Comparison of ENCODE assay signal across 18 cellular contexts in the genomic region with DNA sequence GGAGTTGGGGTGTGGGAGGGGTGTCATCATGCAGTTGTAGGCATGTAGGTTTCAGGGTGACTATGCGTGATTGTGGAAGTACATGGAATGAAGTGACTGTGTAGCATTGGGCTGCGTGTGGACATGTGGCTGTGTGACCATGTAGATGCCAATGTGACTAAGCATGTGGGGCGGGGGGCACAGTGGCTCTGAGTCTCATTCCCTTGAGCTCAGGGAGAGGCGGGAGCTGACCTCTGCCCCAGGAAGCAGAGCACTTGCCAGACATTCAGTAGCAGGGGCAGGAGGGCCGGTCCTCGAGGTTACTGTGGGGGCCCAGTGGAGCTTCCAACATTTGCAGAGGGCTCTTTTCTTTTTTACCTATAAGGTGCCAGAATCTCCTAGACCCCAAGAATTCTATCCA.
"Had no signal": no experiment of that assay in that cellular context is flagged by ENCODE, and none has a peak within 500 bp of the region (broad histone marks: within the 10 kb centered on the region; RNA-seq: fewer than 3 reads in every experiment).

No MANE protein-coding gene starts in this region.

- H3K9me3 ChIP-seq: ovary, upper lobe of right lung had no signal

- DNase-seq: activated B cell treated with CpG ODN at 0.5 μM for 24 hours; activated CD4-positive, alpha-beta memory T cell treated with anti-CD3 and anti-CD28 coated beads, Interleukin-2, amount 10 ng/mL, durations not matched to agents 7 days and 5 days; activated CD4-positive, alpha-beta T cell treated with anti-CD3 and anti-CD28 coated beads for 48 hours; activated CD8-positive, alpha-beta memory T cell treated with anti-CD3 and anti-CD28 coated beads, Interleukin-2, amount 10 ng/mL, durations not matched to agents 7 days and 5 days; activated naive CD4-positive, alpha-beta T cell; activated naive CD8-positive, alpha-beta T cell treated with anti-CD3 and anti-CD28 coated beads for 36 hours; effector memory CD8-positive, alpha-beta T cell; foreskin keratinocyte; immature natural killer cell; kidney glomerular epithelial cell; left ventricle myocardium superior; ovary; stimulated activated CD8-positive, alpha-beta memory T cell treated with anti-CD3 and anti-CD28 coated beads, Interleukin-4, amount 100 ng/mL, for 48 hours; stimulated activated naive CD4-positive, alpha-beta T cell; upper lobe of right lung had no signal

- H3K9me3 Mint-ChIP-seq: activated B cell treated with CpG ODN at 0.5 μM for 24 hours; effector memory CD8-positive, alpha-beta T cell had no signal

- ATAC-seq: activated CD8-positive, alpha-beta memory T cell treated with anti-CD3 and anti-CD28 coated beads, Interleukin-2, amount 10 ng/mL, durations not matched to agents 7 days and 5 days; effector memory CD8-positive, alpha-beta T cell; foreskin keratinocyte; left ventricle myocardium superior; upper lobe of right lung had no signal

- H3K36me3 ChIP-seq: ovary, upper lobe of right lung had no signal

- H3K4me1 ChIP-seq: foreskin keratinocyte had no signal

- FAIRE-seq: TTC549 had no signal

- H3K4me3 ChIP-seq: ovary, upper lobe of right lung had no signal

- H3K27ac ChIP-seq: epithelial cell of prostate, foreskin keratinocyte, ovary, upper lobe of right lung had no signal

- H3K4me3 Mint-ChIP-seq: activated B cell treated with CpG ODN at 0.5 μM for 24 hours; activated CD4-positive, alpha-beta memory T cell treated with anti-CD3 and anti-CD28 coated beads, Interleukin-2, amount 10 ng/mL, durations not matched to agents 7 days and 5 days; activated CD8-positive, alpha-beta memory T cell treated with anti-CD3 and anti-CD28 coated beads, Interleukin-2, amount 10 ng/mL, durations not matched to agents 7 days and 5 days; activated naive CD8-positive, alpha-beta T cell treated with anti-CD3 and anti-CD28 coated beads for 36 hours; effector memory CD8-positive, alpha-beta T cell; T-helper 2 cell treated with Interferon-gamma antibody and Interleukin-4, amounts not matched to agents 5 μg/mL and 100 μg/mL, for 36 hours had no signal

- H3K27ac Mint-ChIP-seq: activated B cell treated with CpG ODN at 0.5 μM for 24 hours; activated CD4-positive, alpha-beta memory T cell treated with anti-CD3 and anti-CD28 coated beads, Interleukin-2, amount 10 ng/mL, durations not matched to agents 7 days and 5 days; activated CD8-positive, alpha-beta memory T cell treated with anti-CD3 and anti-CD28 coated beads, Interleukin-2, amount 10 ng/mL, durations not matched to agents 7 days and 5 days; activated naive CD8-positive, alpha-beta T cell treated with anti-CD3 and anti-CD28 coated beads for 36 hours; effector memory CD8-positive, alpha-beta T cell; immature natural killer cell; T-helper 2 cell treated with Interferon-gamma antibody and Interleukin-4, amounts not matched to agents 5 μg/mL and 100 μg/mL, for 36 hours had no signal
